In the genomic region with DNA sequence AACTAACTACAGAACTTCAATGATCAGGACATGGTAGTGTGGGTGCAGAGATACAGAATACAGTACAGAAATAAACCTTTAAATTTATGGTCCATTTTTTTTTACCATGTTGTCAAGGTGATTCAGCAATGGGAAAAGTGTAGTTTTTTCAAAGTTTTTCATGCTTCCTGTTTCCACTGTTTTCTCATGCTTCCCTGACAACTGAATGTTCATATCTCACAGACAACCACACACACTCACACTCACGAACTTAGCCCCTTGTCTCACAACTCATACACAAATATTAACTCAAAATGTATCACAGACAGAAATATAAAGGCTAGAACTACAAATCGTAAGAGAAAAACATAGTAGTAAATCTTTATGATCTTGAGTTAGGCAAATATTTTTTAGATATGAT, we compare ENCODE assay signal across 34 cellular contexts.
"Had no signal": no experiment of that assay in that cellular context is flagged by ENCODE, and none has a peak within 500 bp of the region (broad histone marks: within the 10 kb centered on the region; RNA-seq: fewer than 3 reads in every experiment).

No MANE protein-coding gene starts in this region.

- H3K4me3 ChIP-seq: adrenal gland, ascending aorta, dorsolateral prefrontal cortex, heart right ventricle, pancreas, psoas muscle, right atrium auricular region, smooth muscle cell, uterus had no signal

- H3K4me1 ChIP-seq: adrenal gland, ascending aorta, foreskin keratinocyte, heart right ventricle, pancreas, psoas muscle, right atrium auricular region, uterus had no signal

- H3K27me3 Mint-ChIP-seq: type B pancreatic cell had no signal

- H3K4me3 Mint-ChIP-seq: activated naive CD8-positive, alpha-beta T cell; brain; naive thymus-derived CD4-positive, alpha-beta T cell; neural crest cell; stimulated activated memory B cell treated with anti-CD40 and anti-IgM and Interleukin-4, amounts not matched to agents 10 μg/mL and 1 μg/mL and 100 μg/mL, for 72 hours; stimulated activated naive CD8-positive, alpha-beta T cell treated with anti-CD3 and anti-CD28 coated beads, Interleukin-15, amount 100 ng/mL, for 72 hours; type B pancreatic cell had no signal

- DNase-seq: activated CD4-positive, alpha-beta T cell treated with anti-CD3 and anti-CD28 coated beads for 48 hours; activated CD4-positive, alpha-beta T cell treated with anti-CD3 and anti-CD28 coated beads, Interleukin-2, amount 50 U/mL, for 48 hours; activated CD8-positive, alpha-beta memory T cell treated with anti-CD3 and anti-CD28 coated beads for 24 hours; activated effector memory CD4-positive, alpha-beta T cell treated with Interleukin-2 at 50 U/mL for 16 hours; activated naive CD4-positive, alpha-beta T cell treated with Interleukin-2 at 50 U/mL for 16 hours; adrenal gland; central memory CD4-positive, alpha-beta T cell; dorsolateral prefrontal cortex; effector memory CD4-positive, alpha-beta T cell; foreskin keratinocyte; heart right ventricle; kidney; left colon; midbrain; naive thymus-derived CD4-positive, alpha-beta T cell; nucleus accumbens; pancreas; psoas muscle; stimulated activated CD4-positive, alpha-beta T cell treated with anti-CD3 and anti-CD28 coated beads, Interleukin-1b, Interleukin-23, amount 100 ng/mL, for 48 hours; stimulated activated CD4-positive, alpha-beta T cell treated with anti-CD3 and anti-CD28 coated beads, Interleukin-4, amount 100 ng/mL, for 4 hours; stimulated activated CD8-positive, alpha-beta memory T cell treated with anti-CD3 and anti-CD28 coated beads, Interleukin-4, amount 100 ng/mL, for 48 hours; stimulated activated naive CD8-positive, alpha-beta T cell treated with anti-CD3 and anti-CD28 coated beads, Interleukin-15, amount 100 ng/mL, for 72 hours; substantia nigra; T-helper 2 cell; uterus; WERI-Rb-1 had no signal

- H3K9me3 ChIP-seq: adrenal gland, ascending aorta, pancreas, psoas muscle, uterus had no signal

- H3K9me3 Mint-ChIP-seq: neural crest cell; stimulated activated naive CD8-positive, alpha-beta T cell treated with anti-CD3 and anti-CD28 coated beads, Interleukin-15, amount 100 ng/mL, for 72 hours; type B pancreatic cell had no signal

- H3K27me3 ChIP-seq: adrenal gland, ascending aorta, dorsolateral prefrontal cortex, foreskin keratinocyte, heart right ventricle, pancreas, right atrium auricular region, uterus had no signal

- H3K36me3 Mint-ChIP-seq: activated naive CD8-positive, alpha-beta T cell; brain; naive thymus-derived CD4-positive, alpha-beta T cell; stimulated activated memory B cell treated with anti-CD40 and anti-IgM and Interleukin-4, amounts not matched to agents 10 μg/mL and 1 μg/mL and 100 μg/mL, for 72 hours; type B pancreatic cell had no signal

- H3K27ac ChIP-seq: adrenal gland, ascending aorta, dorsolateral prefrontal cortex, foreskin keratinocyte, heart right ventricle, pancreas, psoas muscle, right atrium auricular region, uterus, WERI-Rb-1 had no signal

- H3K36me3 ChIP-seq: adrenal gland, ascending aorta, heart right ventricle, pancreas, right atrium auricular region, WERI-Rb-1 had no signal

- H3K4me1 Mint-ChIP-seq: brain; naive thymus-derived CD4-positive, alpha-beta T cell; neural crest cell; stimulated activated memory B cell treated with anti-CD40 and anti-IgM and Interleukin-4, amounts not matched to agents 10 μg/mL and 1 μg/mL and 100 μg/mL, for 72 hours; stimulated activated naive CD8-positive, alpha-beta T cell treated with anti-CD3 and anti-CD28 coated beads, Interleukin-15, amount 100 ng/mL, for 72 hours had no signal

- H3K27ac Mint-ChIP-seq: activated naive CD8-positive, alpha-beta T cell; brain; naive thymus-derived CD4-positive, alpha-beta T cell; stimulated activated memory B cell treated with anti-CD40 and anti-IgM and Interleukin-4, amounts not matched to agents 10 μg/mL and 1 μg/mL and 100 μg/mL, for 72 hours; stimulated activated naive CD8-positive, alpha-beta T cell treated with anti-CD3 and anti-CD28 coated beads, Interleukin-15, amount 100 ng/mL, for 72 hours; type B pancreatic cell had no signal

- H3K4me2 ChIP-seq: smooth muscle cell had no signal
